ENCODE assay signal across 8 cellular contexts in genomic region chr11:128630367-128631230, GRCh38. TPM values are rescaled to one million over a fixed set of nuclear protein-coding genes. Genes with fewer than 3 reads are reported as not detected.
DNase-seq lines count a peak whose midpoint lies in the region; ATAC-seq and TF ChIP-seq lines count a peak whose summit lies in the region.

No MANE protein-coding gene starts in this region.

- H3K27ac ChIP-seq in coronary artery = peak overlapping the region in 1 of 2 donors; percentile 21
- peak overlapping the region; percentile 25 for H3K27ac ChIP-seq in lower lobe of right lung

- H3K4me1 ChIP-seq in lower lobe of right lung = peaks cover 45% of the 10 kb centered on the region

- H3K4me3 ChIP-seq in coronary artery (no peak overlapping the region), lower lobe of right lung (no peak overlapping the region)

- ATAC-seq in GM18517 (IDR thresholded peaks at IDR 0.05; ENCODE audit: unreplicated experiment) (peak; percentile 45), HG03135 (IDR thresholded peaks at IDR 0.05; ENCODE audit: unreplicated experiment) (peak; percentile 55), lower lobe of right lung (peak; percentile 90 to 93)

- no peaks in the 10 kb centered on the region for H3K9me3 Mint-ChIP-seq in activated CD4-positive, alpha-beta T cell treated with anti-CD3 and anti-CD28 coated beads, Interleukin-2, amount 10 ng/mL, durations not matched to agents 24 days and 14 days

- H3K27me3 ChIP-seq in lower lobe of right lung (ENCODE audit: low read depth) = no peaks in the 10 kb centered on the region

- no peaks in the 10 kb centered on the region for H3K9me3 ChIP-seq in lower lobe of right lung

- DNase-seq in AG08396 (ENCODE audit: low spot score) (peak; percentile 79), NCI-H460 (ENCODE audit: extremely low read depth, low read depth) (peak; percentile 76), coronary artery (ENCODE audit: low spot score) (peak; percentile 90), lower lobe of right lung (peak; percentile 89)
- peak; percentile 96 for DNase-seq in activated CD4-positive, alpha-beta T cell treated with anti-CD3 and anti-CD28 coated beads, Interleukin-2, amount 10 ng/mL, durations not matched to agents 24 days and 14 days
- peak; percentile 91 for DNase-seq in stimulated activated CD8-positive, alpha-beta memory T cell treated with anti-CD3 and anti-CD28 coated beads, Interleukin-12 subunit alpha, Interleukin-12 subunit beta, amount 100 ng/mL, for 1 hour (ENCODE audit: low read depth)

- H3K4me3 Mint-ChIP-seq in activated CD4-positive, alpha-beta T cell treated with anti-CD3 and anti-CD28 coated beads, Interleukin-2, amount 10 ng/mL, durations not matched to agents 24 days and 14 days = peak overlapping the region; percentile 69

- no peaks in the 10 kb centered on the region for H3K36me3 ChIP-seq in lower lobe of right lung

- peaks cover 61% of the 10 kb centered on the region for H3K4me1 Mint-ChIP-seq in activated CD4-positive, alpha-beta T cell treated with anti-CD3 and anti-CD28 coated beads, Interleukin-2, amount 10 ng/mL, durations not matched to agents 24 days and 14 days

- H3K36me3 Mint-ChIP-seq in activated CD4-positive, alpha-beta T cell treated with anti-CD3 and anti-CD28 coated beads, Interleukin-2, amount 10 ng/mL, durations not matched to agents 24 days and 14 days (ENCODE audit: low read depth) = no peaks in the 10 kb centered on the region

- peak overlapping the region; percentile 92 for H3K27ac Mint-ChIP-seq in activated CD4-positive, alpha-beta T cell treated with anti-CD3 and anti-CD28 coated beads, Interleukin-2, amount 10 ng/mL, durations not matched to agents 24 days and 14 days

- no peaks in the 10 kb centered on the region for H3K27me3 Mint-ChIP-seq in activated CD4-positive, alpha-beta T cell treated with anti-CD3 and anti-CD28 coated beads, Interleukin-2, amount 10 ng/mL, durations not matched to agents 24 days and 14 days

- TF ChIP-seq CTCF in coronary artery (IDR thresholded peaks at IDR 0.05) (peak; percentile 58), lower lobe of right lung (IDR thresholded peaks at IDR 0.05) (peak; percentile 89)

- intact Hi-C loops in activated CD4-positive, alpha-beta T cell treated with anti-CD3 and anti-CD28 coated beads, Interleukin-2, amount 10 ng/mL, durations not matched to agents 24 days and 14 days (cut with micrococcal nuclease) = loop anchor here (1.0 to 2.0 kb wide), 6 partner anchors 136 to 592 kb away; no protein-coding TSS in a partner anchor
- intact Hi-C loops in lower lobe of right lung (cut with DNase I) = loop anchor here (5.0 kb wide), 1 partner anchor 338 kb away; no protein-coding TSS in a partner anchor

RNA-seq across cellular contexts. Expression of gene ETS1, which starts 43.2 kb away (rescaled TPM):
- 14.1 and 17.9 TPM in 2 replicates for total RNA-seq in NCI-H460 (2014; rRNA removed; shearing (Covaris generic))
- polyA plus RNA-seq in NCI-H460 (2014; cell fraction: nucleus; rRNA removed) = 3.4 and 4.6 TPM in 2 replicates
- total RNA-seq in activated CD4-positive, alpha-beta T cell treated with anti-CD3 and anti-CD28 coated beads, Interleukin-2, amount 10 ng/mL, durations not matched to agents 24 days and 14 days = 449 and 454 TPM in 2 replicates
- total RNA-seq in lower lobe of right lung = 123 TPM
